1 cellular context compared by ENCODE assay signal in genomic region chrX:48937065-48937907, GRCh38.
TF ChIP-seq lines count a peak whose summit lies in the region.

No MANE protein-coding gene starts in this region.

TF ChIP-seq in HepG2, 621 proteins besides CTCF, POLR2A, EP300 and RAD21:
- TF ChIP-seq ZNF550 (CRISPR knock-in tag; IDR thresholded peaks at IDR 0.05; ENCODE audit: borderline replicate concordance): no peak
- no peak for TF ChIP-seq ZBTB4 (CRISPR knock-in tag; IDR thresholded peaks at IDR 0.05; ENCODE audit: borderline replicate concordance)
- TF ChIP-seq ZNF574 (CRISPR knock-in tag; IDR thresholded peaks at IDR 0.05): no peak
- TF ChIP-seq ARID5B (CRISPR knock-in tag; IDR thresholded peaks at IDR 0.05): no peak
- no peak for TF ChIP-seq ZNF747 (CRISPR knock-in tag; IDR thresholded peaks at IDR 0.05; ENCODE audit: borderline replicate concordance)
- TF ChIP-seq NFE2 (CRISPR knock-in tag; IDR thresholded peaks at IDR 0.05): no peak
